ENCODE assay signal across 7 cellular contexts in the genomic region with DNA sequence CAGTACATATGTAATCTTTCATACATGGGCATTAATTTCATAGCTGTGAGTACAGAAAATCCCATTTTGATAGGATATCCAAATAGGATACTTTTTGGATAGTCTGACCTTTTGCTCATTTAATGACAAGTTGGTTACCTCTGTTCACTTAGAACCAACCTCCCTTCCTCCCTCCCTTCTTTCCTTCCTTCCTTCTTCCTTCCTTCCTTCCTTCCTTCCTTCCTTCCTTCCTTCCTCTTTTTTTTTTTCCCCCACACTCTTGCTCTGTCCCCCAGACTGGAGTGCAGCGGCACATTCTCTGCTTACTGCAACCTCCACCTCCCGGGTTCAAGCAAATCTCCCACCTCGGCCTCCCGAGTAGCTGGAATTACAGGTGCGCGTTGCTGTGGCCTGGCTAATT.
"Had no signal": no experiment of that assay in that cellular context is flagged by ENCODE, and none has a peak within 500 bp of the region (broad histone marks: within the 10 kb centered on the region; RNA-seq: fewer than 3 reads in every experiment).

No MANE protein-coding gene starts in this region.

- H3K4me3 ChIP-seq: GM23338 had no signal

- H3K4me2 ChIP-seq: GM23338 had no signal

- DNase-seq: H9, HCEC 1CT, HFFc6, KBM-7 had no signal

- H2AFZ ChIP-seq: GM23338 had no signal

- H3K27ac Mint-ChIP-seq: GM23338, HFFc6 had no signal

- H3K9me3 Mint-ChIP-seq: GM23338, H9, HFFc6 had no signal

- H3K4me3 Mint-ChIP-seq: GM23338, H9, HFFc6 had no signal

- H3K27me3 Mint-ChIP-seq: IgD-negative memory B cell had no signal

- ATAC-seq: GM23338, HepG2 had no signal
